ENCODE assay signal across 8 cellular contexts in genomic region chr11:129960216-129961214, GRCh38. TPM values are rescaled to one million over a fixed set of nuclear protein-coding genes. Genes with fewer than 3 reads are reported as not detected.
DNase-seq lines count a peak whose midpoint lies in the region; ATAC-seq and TF ChIP-seq lines count a peak whose summit lies in the region.

No MANE protein-coding gene starts in this region.

- POLR2A ChIA-PET in RWPE1 (lab: Yijun Ruan, JAX; ENCODE audit: low non-redundant PET), result no interaction called here

- peaks cover 14 to 18% of the 10 kb centered on the region in 2 donors for H3K4me1 Mint-ChIP-seq in natural killer cell treated with Interleukin-12 subunit alpha and Interleukin-12 subunit beta and Interleukin-15 and Interleukin-18, amount 100 ng/mL, for 72 hours (ENCODE audit: low read depth in 2 of 2)
- peaks cover 10 to 14% of the 10 kb centered on the region in 2 donors for H3K4me1 Mint-ChIP-seq in natural killer cell

- peaks cover 2 to 5% (median 3%) of the 10 kb centered on the region in 4 donors for H3K36me3 ChIP-seq in liver (ENCODE audit: control insufficient read depth in 4 of 4, insufficient read depth in 3 of 4, low read depth in 1 of 4, low read length in 3 of 4)

- no peaks in the 10 kb centered on the region for H3K27me3 ChIP-seq in liver (ENCODE audit: control insufficient read depth in 4 of 4, insufficient read depth in 4 of 4, low read length in 3 of 4)

- CTCF ChIA-PET in RWPE1 (lab: Yijun Ruan, JAX), result no interaction called here

- H3K4me1 ChIP-seq in liver (ENCODE audit: control insufficient read depth in 4 of 4, insufficient read depth in 4 of 4, low read length in 3 of 4), result no peaks in the 10 kb centered on the region

- intact Hi-C loops in natural killer cell (cut with micrococcal nuclease), result no loop called here

- no peak overlapping the region for H3K4me3 ChIP-seq in liver (ENCODE audit: low read depth in 1 of 3, low read length in 3 of 3)

- H3K4me3 Mint-ChIP-seq in natural killer cell treated with Interleukin-12 subunit alpha and Interleukin-12 subunit beta and Interleukin-15 and Interleukin-18, amount 100 ng/mL, for 72 hours, result peak overlapping the region; percentile 13
- no peak overlapping the region for H3K4me3 Mint-ChIP-seq in natural killer cell

- H3K9me3 Mint-ChIP-seq in natural killer cell treated with Interleukin-12 subunit alpha and Interleukin-12 subunit beta and Interleukin-15 and Interleukin-18, amount 100 ng/mL, for 72 hours, result no peaks in the 10 kb centered on the region
- no peaks in the 10 kb centered on the region for H3K9me3 Mint-ChIP-seq in natural killer cell

- WGBS in liver, result 95% methylated on average over 18 of the region's 18 CpGs

- H3K27ac ChIP-seq in RWPE1 (no peak overlapping the region), liver (ENCODE audit: low read depth in 1 of 2, low read length in 2 of 2) (no peak overlapping the region)

- H3K36me3 Mint-ChIP-seq in natural killer cell treated with Interleukin-12 subunit alpha and Interleukin-12 subunit beta and Interleukin-15 and Interleukin-18, amount 100 ng/mL, for 72 hours, result no peaks in the 10 kb centered on the region
- H3K36me3 Mint-ChIP-seq in natural killer cell, result no peaks in the 10 kb centered on the region

- TF ChIP-seq RAD21 in liver (IDR thresholded peaks at IDR 0.05), result no peak

- no peak for TF ChIP-seq CTCF in natural killer cell (IDR thresholded peaks at IDR 0.05)
- no peak for TF ChIP-seq CTCF in RWPE1 (conservative IDR thresholded peaks at IDR 0.05; ENCODE audit: low read depth)
- no peak for TF ChIP-seq CTCF in liver (IDR thresholded peaks at IDR 0.05; ENCODE audit: low read depth, low read length, missing input control)

- peak; percentile 65 to 81 for ATAC-seq in natural killer cell treated with Interleukin-12 subunit alpha and Interleukin-12 subunit beta and Interleukin-15 and Interleukin-18, amount 100 ng/mL, for 72 hours
- ATAC-seq in natural killer cell, result no peak
- ATAC-seq in HG02884 (IDR thresholded peaks at IDR 0.05; ENCODE audit: unreplicated experiment), result peak; percentile 91

- no peak overlapping the region for H3K27ac Mint-ChIP-seq in natural killer cell treated with Interleukin-12 subunit alpha and Interleukin-12 subunit beta and Interleukin-15 and Interleukin-18, amount 100 ng/mL, for 72 hours
- no peak overlapping the region for H3K27ac Mint-ChIP-seq in natural killer cell

- H3K27me3 Mint-ChIP-seq in natural killer cell treated with Interleukin-12 subunit alpha and Interleukin-12 subunit beta and Interleukin-15 and Interleukin-18, amount 100 ng/mL, for 72 hours, result no peaks in the 10 kb centered on the region
- no peaks in the 10 kb centered on the region for H3K27me3 Mint-ChIP-seq in natural killer cell (ENCODE audit: low read depth in 2 of 2)

- H3K9me3 ChIP-seq in liver (ENCODE audit: control insufficient read depth in 4 of 4, low read length in 3 of 4), result no peaks in the 10 kb centered on the region

- no peak overlapping the region for H3K9ac ChIP-seq in liver (ENCODE audit: low read depth in 1 of 2, low read length in 2 of 2)

- DNase-seq in natural killer cell treated with Interleukin-12 subunit alpha and Interleukin-12 subunit beta and Interleukin-15 and Interleukin-18, amount 100 ng/mL, for 72 hours (ENCODE audit: low spot score), result no peak
- DNase-seq in natural killer cell (no peak), RWPE1 (ENCODE audit: low spot score) (peak; percentile 64), OCI-M2 (lab: John Stamatoyannopoulos, UW; ENCODE audit: unreplicated experiment) (no peak), NCI-H82 treated with DMSO at 0.1 percent for 48 hours (lab: John Stamatoyannopoulos, UW; ENCODE audit: unreplicated experiment) (no peak)
- DNase-seq in activated naive CD4-positive, alpha-beta T cell treated with anti-CD3 and anti-CD28 coated beads, Interleukin-2, amount 50 U/mL, for 16 hours, result no peak

TF ChIP-seq in liver, 16 proteins besides CTCF, POLR2A, EP300 and RAD21:
- TF ChIP-seq HNF4A (conservative IDR thresholded peaks at IDR 0.05) (peak; percentile 10 to 46), FOXA2 (IDR thresholded peaks at IDR 0.05) (no peak)
- TF ChIP-seq, protein P1, sequence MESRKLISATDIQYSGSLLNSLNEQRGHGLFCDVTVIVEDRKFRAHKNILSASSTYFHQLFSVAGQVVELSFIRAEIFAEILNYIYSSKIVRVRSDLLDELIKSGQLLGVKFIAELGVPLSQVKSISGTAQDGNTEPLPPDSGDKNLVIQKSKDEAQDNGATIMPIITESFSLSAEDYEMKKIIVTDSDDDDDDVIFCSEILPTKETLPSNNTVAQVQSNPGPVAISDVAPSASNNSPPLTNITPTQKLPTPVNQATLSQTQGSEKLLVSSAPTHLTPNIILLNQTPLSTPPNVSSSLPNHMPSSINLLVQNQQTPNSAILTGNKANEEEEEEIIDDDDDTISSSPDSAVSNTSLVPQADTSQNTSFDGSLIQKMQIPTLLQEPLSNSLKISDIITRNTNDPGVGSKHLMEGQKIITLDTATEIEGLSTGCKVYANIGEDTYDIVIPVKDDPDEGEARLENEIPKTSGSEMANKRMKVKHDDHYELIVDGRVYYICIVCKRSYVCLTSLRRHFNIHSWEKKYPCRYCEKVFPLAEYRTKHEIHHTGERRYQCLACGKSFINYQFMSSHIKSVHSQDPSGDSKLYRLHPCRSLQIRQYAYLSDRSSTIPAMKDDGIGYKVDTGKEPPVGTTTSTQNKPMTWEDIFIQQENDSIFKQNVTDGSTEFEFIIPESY (IDR thresholded peaks at IDR 0.05), result no peak

RNA-seq across cellular contexts. Expression of gene PRDM10, which starts 42.1 kb away (rescaled TPM):
- 10 to 100 TPM; 14.6 to 18.7 TPM for total RNA-seq in natural killer cell treated with Interleukin-12 subunit alpha and Interleukin-12 subunit beta and Interleukin-15 and Interleukin-18, amount 100 ng/mL, for 72 hours
- 10 to 100 TPM; 10.3 to 13.1 (median 12.5) TPM for total RNA-seq in natural killer cell
- total RNA-seq in liver, result 1 to 10 TPM; 4.9 to 7.2 TPM
- 1 to 10 TPM; 1.4 to 2.9 TPM for polyA plus RNA-seq in liver

Comparison
In these comparisons a context has a peak if more than half of its experiments do, and no peak if none do; other contexts are left out.
1. ATAC-seq: peak in natural killer cell treated with Interleukin-12 subunit alpha and Interleukin-12 subunit beta and Interleukin-15 and Interleukin-18, amount 100 ng/mL, for 72 hours (2 of 2) and HG02884 (single experiment); none in natural killer cell (0 of 3).